ENCODE assay signal across 29 cellular contexts in genomic region chr13:88948501-88948900, GRCh38.
"Had no signal": no experiment of that assay in that cellular context is flagged by ENCODE, and none has a peak within 500 bp of the region (broad histone marks: within the 10 kb centered on the region; RNA-seq: fewer than 3 reads in every experiment).

No MANE protein-coding gene starts in this region.

- ATAC-seq: activated CD4-positive, alpha-beta T cell treated with anti-CD3 and anti-CD28 coated beads for 36 hours; activated CD4-positive, CD25-positive, alpha-beta regulatory T cell treated with anti-CD3 and anti-CD28 coated beads, Interleukin-2, amount 50 U/mL, for 24 hours; activated CD8-positive, alpha-beta memory T cell treated with anti-CD3 and anti-CD28 coated beads, Interleukin-2, amount 10 ng/mL, durations not matched to agents 7 days and 5 days; activated CD8-positive, alpha-beta T cell treated with anti-CD3 and anti-CD28 coated beads, Interleukin-2, amount 10 ng/mL, durations not matched to agents 7 days and 5 days; activated naive CD8-positive, alpha-beta T cell treated with anti-CD3 and anti-CD28 coated beads, Interleukin-2, amount 50 U/mL, for 24 hours; T-helper 17 cell; WTC11 had no signal

- H3K27ac ChIP-seq: ascending aorta, cardiac muscle cell, WERI-Rb-1 had no signal

- DNase-seq: activated CD4-positive, alpha-beta memory T cell treated with anti-CD3 and anti-CD28 coated beads, Interleukin-2, amount 10 ng/mL, durations not matched to agents 7 days and 5 days; activated CD4-positive, alpha-beta T cell treated with anti-CD3 and anti-CD28 coated beads for 1 hour; activated CD4-positive, alpha-beta T cell treated with anti-CD3 and anti-CD28 coated beads for 36 hours; activated CD4-positive, alpha-beta T cell treated with anti-CD3 and anti-CD28 coated beads for 48 hours; activated CD4-positive, alpha-beta T cell treated with anti-CD3 and anti-CD28 coated beads, Interleukin-2, amount 10 ng/mL, durations not matched to agents 7 days and 5 days; activated CD4-positive, alpha-beta T cell treated with anti-CD3 and anti-CD28 coated beads, Interleukin-2, amount 50 U/mL, for 48 hours; activated CD4-positive, CD25-positive, alpha-beta regulatory T cell; activated CD8-positive, alpha-beta memory T cell treated with anti-CD3 and anti-CD28 coated beads for 24 hours; activated CD8-positive, alpha-beta memory T cell treated with anti-CD3 and anti-CD28 coated beads, Interleukin-2, amount 10 ng/mL, durations not matched to agents 7 days and 5 days; activated CD8-positive, alpha-beta memory T cell treated with anti-CD3 and anti-CD28 coated beads, Interleukin-2, amount 50 U/mL, for 48 hours; activated CD8-positive, alpha-beta T cell treated with anti-CD3 and anti-CD28 coated beads, Interleukin-2, amount 10 ng/mL, durations not matched to agents 7 days and 5 days; activated effector memory CD4-positive, alpha-beta T cell treated with Interleukin-2 at 50 U/mL for 16 hours; activated gamma-delta T cell; activated naive CD4-positive, alpha-beta T cell treated with anti-CD3 and anti-CD28 coated beads, Interleukin-2, amount 10 ng/mL, durations not matched to agents 7 days and 5 days; activated naive CD4-positive, alpha-beta T cell treated with Interleukin-2 at 50 U/mL for 16 hours; activated naive CD8-positive, alpha-beta T cell treated with anti-CD3 and anti-CD28 coated beads, Interleukin-2, amount 10 ng/mL, durations not matched to agents 7 days and 5 days; activated naive CD8-positive, alpha-beta T cell treated with anti-CD3 and anti-CD28 coated beads, Interleukin-2, amount 50 U/mL, for 24 hours; activated T-cell treated with anti-CD3 and anti-CD28 coated beads, Interleukin-2, amount 50 U/mL, for 24 hours; activated T-cell treated with anti-CD3 and anti-CD28 coated beads, Interleukin-2, amount 50 U/mL, for 48 hours; amygdala; anterior cingulate cortex; caudate nucleus; cerebellar nuclear complex; T-helper 17 cell; WERI-Rb-1 had no signal

- H3K4me3 ChIP-seq: ascending aorta, cardiac muscle cell had no signal

- H3K4me1 ChIP-seq: ascending aorta had no signal

- H3K27me3 ChIP-seq: ascending aorta, cardiac muscle cell had no signal

- H3K36me3 ChIP-seq: ascending aorta, cardiac muscle cell, WERI-Rb-1 had no signal

- H3K9me3 ChIP-seq: ascending aorta had no signal
